ENCODE assay signal across 7 cellular contexts in genomic region chr13:111858571-111858970, GRCh38.
"Had no signal": no experiment of that assay in that cellular context is flagged by ENCODE, and none has a peak within 500 bp of the region (broad histone marks: within the 10 kb centered on the region; RNA-seq: fewer than 3 reads in every experiment).

No MANE protein-coding gene starts in this region.

- H3K27ac Mint-ChIP-seq: GM23338, HFFc6, IgD-negative memory B cell had no signal

- H3K27ac ChIP-seq: HL-60 had no signal

- H3K4me2 ChIP-seq: GM23338 had no signal

- DNase-seq: HFFc6 had no signal

- H3K9me3 ChIP-seq: HAP-1 had no signal

- H3K4me1 Mint-ChIP-seq: IgD-negative memory B cell had no signal

- H3K4me3 ChIP-seq: GM23338, HAP-1 had no signal

- H3K4me1 ChIP-seq: HAP-1 had no signal

- ATAC-seq: HCT116, HepG2 had no signal

- H3K36me3 ChIP-seq: HAP-1 had no signal

- H3K4me3 Mint-ChIP-seq: GM23338, HFFc6 had no signal
